11 cellular contexts compared by ENCODE assay signal in the genomic region with DNA sequence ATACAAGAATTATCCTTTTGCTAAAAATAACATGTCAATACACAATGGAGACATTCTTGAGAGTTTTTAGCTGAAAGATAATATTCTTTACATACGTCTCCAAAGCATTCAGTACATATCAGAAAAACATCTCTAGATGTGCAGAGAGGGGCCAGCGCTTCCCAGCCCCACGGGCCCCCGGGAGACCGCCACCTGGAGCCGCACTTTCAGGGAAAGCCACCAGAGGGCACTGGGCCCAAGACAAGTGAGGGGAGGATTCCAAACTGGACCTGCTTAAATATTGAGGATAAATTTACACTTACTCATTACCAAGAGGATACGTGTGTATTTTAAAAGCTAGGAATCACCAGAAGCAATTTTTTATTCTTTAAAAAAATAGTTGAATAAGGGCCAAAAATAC.
DNase-seq lines count a peak whose midpoint lies in the region; ATAC-seq and TF ChIP-seq lines count a peak whose summit lies in the region.
"Had no signal": no experiment of that assay in that cellular context is flagged by ENCODE, and none has a peak within 500 bp of the region (broad histone marks: within the 10 kb centered on the region; RNA-seq: fewer than 3 reads in every experiment).

No MANE protein-coding gene starts in this region.

- CTCF ChIA-PET in HEK293 (lab: Yijun Ruan, JAX), result interaction anchor here (0.6 to 2.0 kb wide), 31 partner anchors 8 to 1632 kb away, joined by 3 to 19 read pairs (median 3); no protein-coding TSS in a partner anchor

- no peak overlapping the region for H3K27ac ChIP-seq in HEK293 (ENCODE audit: extremely low read depth, low read depth, low read length)
- no peak overlapping the region for H3K27ac ChIP-seq in VCaP
- no peak overlapping the region for H3K27ac ChIP-seq in lower lobe of right lung
- H3K27ac ChIP-seq: neutrophil had no signal

- no peaks in the 10 kb centered on the region for H3K4me1 ChIP-seq in HEK293 (ENCODE audit: control insufficient read depth, insufficient read depth, low read length)
- no peaks in the 10 kb centered on the region for H3K4me1 ChIP-seq in lower lobe of right lung

- ATAC-seq in lower lobe of right lung (no peak), HG03175 (IDR thresholded peaks at IDR 0.05; ENCODE audit: unreplicated experiment) (no peak)

- H3K27me3 ChIP-seq in lower lobe of right lung (ENCODE audit: low read depth), result no peaks in the 10 kb centered on the region

- intact Hi-C loops in lower lobe of right lung (cut with DNase I), result no loop called here

- H3K4me3 ChIP-seq in HEK293 (ENCODE audit: low read depth, low read length) (no peak overlapping the region), lower lobe of right lung (no peak overlapping the region)

- no peaks in the 10 kb centered on the region for H3K9me3 ChIP-seq in HEK293 (ENCODE audit: control insufficient read depth, insufficient read depth, low read depth, low read length)
- no peaks in the 10 kb centered on the region for H3K9me3 ChIP-seq in lower lobe of right lung
- H3K9me3 ChIP-seq: neutrophil had no signal

- no peaks in the 10 kb centered on the region for H3K36me3 ChIP-seq in HEK293 (ENCODE audit: control insufficient read depth in 2 of 2, insufficient read depth in 1 of 2, low read length in 2 of 2)
- H3K36me3 ChIP-seq in lower lobe of right lung, result no peaks in the 10 kb centered on the region
- H3K36me3 ChIP-seq: neutrophil had no signal

- POLR2A ChIA-PET in HEK293 (lab: Yijun Ruan, JAX), result no interaction called here

- no peak for TF ChIP-seq CTCF in HEK293 (tag by site-specific recombination; IDR thresholded peaks at IDR 0.05)
- TF ChIP-seq CTCF in VCaP (conservative IDR thresholded peaks at IDR 0.05), result peak; percentile 81
- TF ChIP-seq CTCF in lower lobe of right lung (IDR thresholded peaks at IDR 0.05), result peak; percentile 51

- DNase-seq in NCI-H2196 (lab: John Stamatoyannopoulos, UW; ENCODE audit: unreplicated experiment) (peak; percentile 21), NCI-H2196 treated with DMSO at 0.1 percent for 48 hours (lab: John Stamatoyannopoulos, UW; ENCODE audit: unreplicated experiment) (no peak), lower lobe of right lung (no peak), RKO (ENCODE audit: low spot score) (no peak)
- no peak for DNase-seq in activated effector memory CD4-positive, alpha-beta T cell treated with anti-CD3 and anti-CD28 coated beads, Interleukin-2, amount 50 U/mL, for 16 hours
- DNase-seq: activated naive CD8-positive, alpha-beta T cell treated with anti-CD3 and anti-CD28 coated beads, Interleukin-2, amount 10 ng/mL, durations not matched to agents 7 days and 5 days; foreskin fibroblast had no signal

TF ChIP-seq in HEK293, 187 proteins besides CTCF, POLR2A, EP300 and RAD21:
- TF ChIP-seq ZNF654 (tag by site-specific recombination; IDR thresholded peaks at IDR 0.05; ENCODE audit: low read depth) (0 out of 2 replicates have a peak, but pooled peaks have one; percentile 6), ZNF521 (tag by site-specific recombination; IDR thresholded peaks at IDR 0.05) (no peak), ZNF792 (tag by site-specific recombination; IDR thresholded peaks at IDR 0.05) (no peak), ZNF133 (tag by site-specific recombination; IDR thresholded peaks at IDR 0.05) (no peak)
TF ChIP-seq in HEK293: peak in this region for 1.
